In genomic region chr10:17989908-17990767, GRCh38 we compare ENCODE assay signal across 12 cellular contexts. TPM values are rescaled to one million over a fixed set of nuclear protein-coding genes. Genes with fewer than 3 reads are reported as not detected.
DNase-seq lines count a peak whose midpoint lies in the region; ATAC-seq and TF ChIP-seq lines count a peak whose summit lies in the region.
"Had no signal": no experiment of that assay in that cellular context is flagged by ENCODE, and none has a peak within 500 bp of the region (broad histone marks: within the 10 kb centered on the region; RNA-seq: fewer than 3 reads in every experiment).

No MANE protein-coding gene starts in this region.

- no peak overlapping the region for H2AFZ ChIP-seq in ACC112 (ENCODE audit: low read length, unreplicated experiment)

- BruUV-seq in Calu3 (replicated peaks; lab: Mats Ljungman, UMichigan) = no TSS peak

- H3K4me1 ChIP-seq in ACC112 (ENCODE audit: control insufficient read depth, insufficient read depth, low read length, unreplicated experiment) (peaks cover 13% of the 10 kb centered on the region), heart right ventricle (no peaks in the 10 kb centered on the region)

- H3K36me3 ChIP-seq in ACC112 (ENCODE audit: insufficient read depth, low read length) (no peaks in the 10 kb centered on the region), heart right ventricle (no peaks in the 10 kb centered on the region)

- no peak overlapping the region for H3K4me3 ChIP-seq in ACC112 (ENCODE audit: low read depth, low read length)
- no peak overlapping the region for H3K4me3 ChIP-seq in heart right ventricle
- H3K4me3 ChIP-seq: skin epidermis had no signal

- ATAC-seq in GM19467 (IDR thresholded peaks at IDR 0.05; ENCODE audit: unreplicated experiment) (peak; percentile 77), HG03342 (IDR thresholded peaks at IDR 0.05; ENCODE audit: unreplicated experiment) (peak; percentile 90), heart right ventricle (no peak)

- H3K27ac Mint-ChIP-seq in activated naive CD8-positive, alpha-beta T cell treated with anti-CD3 and anti-CD28 coated beads for 36 hours = no peak overlapping the region
- no peak overlapping the region for H3K27ac Mint-ChIP-seq in Calu3 (ENCODE audit: unreplicated experiment)
- H3K27ac Mint-ChIP-seq: CD4-positive, CD25-positive, alpha-beta regulatory T cell had no signal

- no peaks in the 10 kb centered on the region for H3K4me1 Mint-ChIP-seq in activated naive CD8-positive, alpha-beta T cell treated with anti-CD3 and anti-CD28 coated beads for 36 hours
- H3K4me1 Mint-ChIP-seq in Calu3 (ENCODE audit: low read depth, unreplicated experiment) = no peaks in the 10 kb centered on the region
- H3K4me1 Mint-ChIP-seq: CD4-positive, CD25-positive, alpha-beta regulatory T cell; central memory CD8-positive, alpha-beta T cell had no signal

- no peaks in the 10 kb centered on the region for H3K27me3 ChIP-seq in ACC112 (ENCODE audit: insufficient read depth, low read length)
- H3K27me3 ChIP-seq in heart right ventricle = no peaks in the 10 kb centered on the region

- H3K4me3 Mint-ChIP-seq in activated naive CD8-positive, alpha-beta T cell treated with anti-CD3 and anti-CD28 coated beads for 36 hours = no peak overlapping the region
- H3K4me3 Mint-ChIP-seq in Calu3 (ENCODE audit: low read depth, unreplicated experiment) = no peak overlapping the region
- H3K4me3 Mint-ChIP-seq: central memory CD8-positive, alpha-beta T cell had no signal

- intact Hi-C loops in Calu3 (cut with micrococcal nuclease; ENCODE audit: unreplicated experiment) (no loop called here), heart right ventricle (cut with DNase I) (no loop called here)

- WGBS in heart right ventricle, 2 donors = 78 to 85% methylated on average over 6 of the region's 6 CpGs

- no peak for TF ChIP-seq CTCF in Calu3 (IDR thresholded peaks at IDR 0.05; ENCODE audit: unreplicated experiment)
- TF ChIP-seq CTCF in heart right ventricle (IDR thresholded peaks at IDR 0.05) = no peak

- H3K9me3 ChIP-seq in heart right ventricle = no peaks in the 10 kb centered on the region

- H3K9me3 Mint-ChIP-seq in activated naive CD8-positive, alpha-beta T cell treated with anti-CD3 and anti-CD28 coated beads for 36 hours = peaks cover 1% of the 10 kb centered on the region
- peaks cover 2% of the 10 kb centered on the region for H3K9me3 Mint-ChIP-seq in Calu3 (ENCODE audit: low read depth, unreplicated experiment)
- H3K9me3 Mint-ChIP-seq: CD4-positive, CD25-positive, alpha-beta regulatory T cell; central memory CD8-positive, alpha-beta T cell had no signal

- DNase-seq in astrocyte of the hippocampus (ENCODE audit: low read depth, low spot score) = peak; percentile 69
- no peak for DNase-seq in central memory CD4-positive, alpha-beta T cell
- no peak for DNase-seq in activated naive CD8-positive, alpha-beta T cell treated with anti-CD3 and anti-CD28 coated beads for 36 hours
- no peak for DNase-seq in Calu3
- DNase-seq in heart right ventricle = no peak
- DNase-seq: CD4-positive, CD25-positive, alpha-beta regulatory T cell; NCI-H524 treated with DMSO at 0.1 percent for 48 hours had no signal

- H3K36me3 Mint-ChIP-seq in activated naive CD8-positive, alpha-beta T cell treated with anti-CD3 and anti-CD28 coated beads for 36 hours = no peaks in the 10 kb centered on the region
- H3K36me3 Mint-ChIP-seq in Calu3 (ENCODE audit: insufficient read depth, unreplicated experiment) = no peaks in the 10 kb centered on the region
- H3K36me3 Mint-ChIP-seq: CD4-positive, CD25-positive, alpha-beta regulatory T cell had no signal

- no peaks in the 10 kb centered on the region for H3K27me3 Mint-ChIP-seq in activated naive CD8-positive, alpha-beta T cell treated with anti-CD3 and anti-CD28 coated beads for 36 hours
- H3K27me3 Mint-ChIP-seq in Calu3 (ENCODE audit: unreplicated experiment) = no peaks in the 10 kb centered on the region
- H3K27me3 Mint-ChIP-seq: central memory CD8-positive, alpha-beta T cell had no signal

- H3K27ac ChIP-seq in ACC112 (ENCODE audit: low read depth, low read length) (peak overlapping the region; percentile 63), heart right ventricle (no peak overlapping the region)
- H3K27ac ChIP-seq: skin epidermis had no signal

- CTCF ChIA-PET in Calu3 (lab: Charles Lee) = no interaction called here

- H3K79me2 ChIP-seq in ACC112 (ENCODE audit: control insufficient read depth, insufficient read depth, low read length, unreplicated experiment) = no peaks in the 10 kb centered on the region

RNA-seq across cellular contexts. Expression of gene SLC39A12, which starts 38.4 kb away (rescaled TPM):
- not detected for total RNA-seq in activated naive CD8-positive, alpha-beta T cell treated with anti-CD3 and anti-CD28 coated beads for 36 hours
- total RNA-seq in Calu3 (2022) (not detected in 2 replicates), heart right ventricle (under 1 TPM in 1 of 10 donors, not detected in 9; 0.08 TPM)
- polyA plus RNA-seq in heart right ventricle = under 1 TPM in 1 of 2 donors, not detected in 1; 0.01 TPM
- total RNA-seq: CD4-positive, CD25-positive, alpha-beta regulatory T cell had no signal
- polyA plus RNA-seq: CD4-positive, CD25-positive, alpha-beta regulatory T cell had no signal

Comparison
In these comparisons a context has a peak if more than half of its experiments do, and no peak if none do; other contexts are left out.
1. ATAC-seq: peak in GM19467 (single experiment) and HG03342 (single experiment); none in heart right ventricle (0 of 8).